Comparison of ENCODE assay signal across 1 cellular context in genomic region chr11:130068986-130069683, GRCh38.
A peak's percentile ranks its signal among the peaks of the same experiment; 100 is the strongest.
TF ChIP-seq lines count a peak whose summit lies in the region.

No MANE protein-coding gene starts in this region.

TF ChIP-seq in H1, 55 proteins besides CTCF, POLR2A, EP300 and RAD21 (continued from another document):
- TF ChIP-seq EZH2 (IDR thresholded peaks at IDR 0.05; ENCODE audit: low read depth, low read length, severe bottlenecking) (no peak), TAF1 (IDR thresholded peaks at IDR 0.05; ENCODE audit: low read depth, low read length) (no peak), E2F6 (IDR thresholded peaks at IDR 0.05) (peak; percentile 53; the same call in 1 of the 2 replicates), ASH2L (IDR thresholded peaks at IDR 0.05; ENCODE audit: low read length) (peak; percentile 47), KDM4A (IDR thresholded peaks at IDR 0.05; ENCODE audit: low read depth, low read length, severe bottlenecking) (peak; percentile 60), SIN3A (conservative IDR thresholded peaks at IDR 0.05 in 1 of 2, IDR thresholded peaks at IDR 0.05 in 1 of 2; ENCODE audit: low read depth in 1 of 2, low read length in 2 of 2) (0 out of 4 replicates have a peak, but pooled peaks of 1 of the 2 experiments have one; percentile 28), TBP (IDR thresholded peaks at IDR 0.05; ENCODE audit: low read depth, low read length) (peak; percentile 28; the same call in 1 of the 2 replicates), RNF2 (IDR thresholded peaks at IDR 0.05; ENCODE audit: borderline replicate concordance, low read depth, low read length, missing control alignments, poor library complexity, severe bottlenecking) (peak; percentile 65), EGR1 (IDR thresholded peaks at IDR 0.05; ENCODE audit: borderline replicate concordance, low read depth, low read length) (peak; percentile 71; the same call in 1 of the 2 replicates)
